Comparison of ENCODE assay signal across 30 cellular contexts in genomic region chr3:129978123-129978522, GRCh38. TPM values are rescaled to one million over a fixed set of nuclear protein-coding genes. Genes with fewer than 3 reads are reported as not detected.
DNase-seq lines count a peak whose midpoint lies in the region; ATAC-seq and TF ChIP-seq lines count a peak whose summit lies in the region.
"Had no signal": no experiment of that assay in that cellular context is flagged by ENCODE, and none has a peak within 500 bp of the region (broad histone marks: within the 10 kb centered on the region; RNA-seq: fewer than 3 reads in every experiment).

No MANE protein-coding gene starts in this region.

- H3K36me3 ChIP-seq in heart left ventricle, result no peaks in the 10 kb centered on the region
- H3K36me3 ChIP-seq in right atrium auricular region, result no peaks in the 10 kb centered on the region
- H3K36me3 ChIP-seq in WERI-Rb-1, result no peaks in the 10 kb centered on the region
- no peaks in the 10 kb centered on the region for H3K36me3 ChIP-seq in brain microvascular endothelial cell (replicated peaks)
- H3K36me3 ChIP-seq in GM23248 (ENCODE audit: low read depth), result no peaks in the 10 kb centered on the region
- H3K36me3 ChIP-seq: BE2C, BLaER1 had no signal

- no peak overlapping the region for H2AFZ ChIP-seq in GM23248

- H3K9me3 ChIP-seq in heart left ventricle (no peaks in the 10 kb centered on the region), right atrium auricular region (no peaks in the 10 kb centered on the region), WERI-Rb-1 (ENCODE audit: severe bottlenecking) (no peaks in the 10 kb centered on the region), GM23248 (ENCODE audit: low read depth) (no peaks in the 10 kb centered on the region)
- H3K9me3 ChIP-seq: BE2C, BLaER1 had no signal

- H3K27me3 Mint-ChIP-seq in endothelial cell (ENCODE audit: unreplicated experiment), result peaks cover 26% of the 10 kb centered on the region

- H3K27ac Mint-ChIP-seq in endothelial cell (ENCODE audit: unreplicated experiment), result peak overlapping the region; percentile 74
- H3K27ac Mint-ChIP-seq: CD14-positive monocyte had no signal

- 52 to 60% (median 57%) methylated on average over 2 of the region's 2 CpGs for WGBS in heart left ventricle, 4 donors
- 30 to 54% methylated on average over 2 of the region's 2 CpGs for WGBS in GM23248 (ENCODE audit: low coverage in 1 of 2, low lambda C conversion rate in 2 of 2, missing lambda C conversion rate in 2 of 2), 2 experiments

- H4K20me1 ChIP-seq in GM23248 (ENCODE audit: insufficient read depth), result no peaks in the 10 kb centered on the region

- no peak for TF ChIP-seq CTCF in heart left ventricle (IDR thresholded peaks at IDR 0.05)
- TF ChIP-seq CTCF in right atrium auricular region (IDR thresholded peaks at IDR 0.05), result no peak
- TF ChIP-seq CTCF in WERI-Rb-1 (IDR thresholded peaks at IDR 0.05; ENCODE audit: low read depth, low read length), result no peak
- TF ChIP-seq CTCF in endothelial cell (IDR thresholded peaks at IDR 0.05; ENCODE audit: unreplicated experiment), result no peak
- TF ChIP-seq CTCF in brain microvascular endothelial cell (IDR thresholded peaks at IDR 0.05; ENCODE audit: low read depth, low read length, missing control alignments), result no peak

- DNase-seq in Right ventricle myocardium superior (no peak), left cardiac atrium (no peak), heart left ventricle (no peak), right atrium auricular region (ENCODE audit: low spot score) (no peak), WERI-Rb-1 (peak; percentile 57), endothelial cell (ENCODE audit: low spot score) (no peak), brain microvascular endothelial cell (no peak), GM23248 (no peak)
- DNase-seq: 8988T; ACHN; BE2C; C1 segment of cervical spinal cord; CD4-positive, alpha-beta memory T cell; CD4-positive, CD25-positive, alpha-beta regulatory T cell; COR-L47; DMS 273 treated with DMSO at 0.1 percent for 48 hours; DMS153; DMS53; DMS79; DND-41; EL; GDM1 had no signal

- no peaks in the 10 kb centered on the region for H3F3A ChIP-seq in GM23248 (ENCODE audit: insufficient read depth)

- in situ Hi-C loops in brain microvascular endothelial cell (cut with HindIII; ENCODE audit: low pct_ligation_motif_present, low sequenced_read_pairs), result no loop called here
- in situ Hi-C loops in GM23248 (cut with MboI), result no loop called here

- ATAC-seq in Right ventricle myocardium superior (ENCODE audit: poor library complexity) (peak; percentile 50), left cardiac atrium (no peak), heart left ventricle (peak in 3 of 4 donors; percentile 44 to 54 (median 50))
- ATAC-seq: GM12878 had no signal

- H3K4me1 ChIP-seq in heart left ventricle, result peaks cover 0 to 17% (median 14%) of the 10 kb centered on the region in 12 donors
- H3K4me1 ChIP-seq in right atrium auricular region, result peaks cover 0 to 18% of the 10 kb centered on the region in 2 donors
- no peaks in the 10 kb centered on the region for H3K4me1 ChIP-seq in GM23248 (ENCODE audit: insufficient read depth)
- H3K4me1 ChIP-seq: BE2C had no signal

- no peak overlapping the region for H3K9ac ChIP-seq in GM23248
- H3K9ac ChIP-seq: BLaER1 had no signal

- no peaks in the 10 kb centered on the region for H3K9me3 Mint-ChIP-seq in endothelial cell (ENCODE audit: unreplicated experiment)
- H3K9me3 Mint-ChIP-seq: CD4-positive, alpha-beta memory T cell; CD8-positive, alpha-beta memory T cell had no signal

- no peak overlapping the region for H3K27ac ChIP-seq in heart left ventricle
- H3K27ac ChIP-seq in right atrium auricular region, result no peak overlapping the region
- peak overlapping the region; percentile 2; the same call in 1 of the 2 replicates for H3K27ac ChIP-seq in WERI-Rb-1
- no peak overlapping the region for H3K27ac ChIP-seq in brain microvascular endothelial cell
- no peak overlapping the region for H3K27ac ChIP-seq in GM23248
- H3K27ac ChIP-seq: BLaER1 had no signal

- H3K79me2 ChIP-seq in GM23248 (ENCODE audit: insufficient read depth), result no peaks in the 10 kb centered on the region

- no peaks in the 10 kb centered on the region for H3K36me3 Mint-ChIP-seq in endothelial cell (ENCODE audit: low read depth, unreplicated experiment)
- H3K36me3 Mint-ChIP-seq: CD4-positive, alpha-beta memory T cell; CD4-positive, CD25-positive, alpha-beta regulatory T cell; CD8-positive, alpha-beta memory T cell had no signal

- no peak overlapping the region for H3K4me2 ChIP-seq in GM23248 (ENCODE audit: unreplicated experiment)
- H3K4me2 ChIP-seq: BLaER1 had no signal

- peaks cover 8% of the 10 kb centered on the region for H3K4me1 Mint-ChIP-seq in endothelial cell (ENCODE audit: unreplicated experiment)

- H3K27me3 ChIP-seq in heart left ventricle, result peaks cover 28 to 82% (median 46%) of the 10 kb centered on the region in 9 donors
- H3K27me3 ChIP-seq in right atrium auricular region, result peaks cover 11 to 28% of the 10 kb centered on the region in 2 donors
- no peaks in the 10 kb centered on the region for H3K27me3 ChIP-seq in WERI-Rb-1 (ENCODE audit: insufficient read depth, low read depth, severe bottlenecking)
- peaks cover 48% of the 10 kb centered on the region for H3K27me3 ChIP-seq in brain microvascular endothelial cell (replicated peaks)
- peaks cover 72% of the 10 kb centered on the region for H3K27me3 ChIP-seq in GM23248 (replicated peaks; ENCODE audit: insufficient read depth)

- no peaks in the 10 kb centered on the region for H3K9me2 ChIP-seq in GM23248 (ENCODE audit: insufficient read depth)

- H3K4me3 ChIP-seq in heart left ventricle, result no peak overlapping the region
- H3K4me3 ChIP-seq in right atrium auricular region, result no peak overlapping the region
- H3K4me3 ChIP-seq in WERI-Rb-1 (ENCODE audit: low read depth, low read length), result no peak overlapping the region
- H3K4me3 ChIP-seq in brain microvascular endothelial cell (ENCODE audit: low read depth, low read length), result no peak overlapping the region
- no peak overlapping the region for H3K4me3 ChIP-seq in GM23248
- H3K4me3 ChIP-seq: BLaER1, GM12878 had no signal

- no peak for TF ChIP-seq POLR2A in heart left ventricle (IDR thresholded peaks at IDR 0.05)

- no peak overlapping the region for H3K4me3 Mint-ChIP-seq in endothelial cell (ENCODE audit: unreplicated experiment)
- H3K4me3 Mint-ChIP-seq: CD14-positive monocyte; CD4-positive, alpha-beta memory T cell; CD4-positive, CD25-positive, alpha-beta regulatory T cell; CD8-positive, alpha-beta memory T cell had no signal

- intact Hi-C loops in Right ventricle myocardium superior (cut with DNase I) (no loop called here), left cardiac atrium (cut with DNase I) (no loop called here), heart left ventricle (cut with DNase I) (no loop called here)

RNA-seq across cellular contexts. Expression of gene TRH, which starts 3.6 kb away (rescaled TPM):
- total RNA-seq in Right ventricle myocardium superior (not detected), left cardiac atrium (not detected), heart left ventricle (not detected), right atrium auricular region (under 1 TPM in 1 of 2 donors, not detected in 1; 0.55 TPM), endothelial cell (ENCODE audit: unreplicated experiment) (0.49 TPM)
- polyA plus RNA-seq in heart left ventricle (not detected), GM23248 (2016; fragmentation: Nextera tagmentation; extraction: Ambion mirVana) (0.15 and 0.19 TPM in 2 replicates)
- not detected in 2 replicates for total RNA-seq in GM23248 (2014; rRNA removed; shearing (Covaris generic))
- total RNA-seq: A673; CD4-positive, alpha-beta memory T cell; CD4-positive, CD25-positive, alpha-beta regulatory T cell; CD8-positive, alpha-beta memory T cell; Daoy; G401; GM12878 had no signal
- polyA plus RNA-seq: AG04450; CD14-positive monocyte; CD4-positive, alpha-beta memory T cell; CD4-positive, CD25-positive, alpha-beta regulatory T cell; CD8-positive, alpha-beta memory T cell; GM12878 had no signal

Comparison
In these comparisons a context has a peak if more than half of its experiments do, and no peak if none do; other contexts are left out.
1. ATAC-seq: peak in Right ventricle myocardium superior (single experiment) and heart left ventricle (3 of 4); none in left cardiac atrium (0 of 2).